Comparison of ENCODE assay signal across 29 cellular contexts in the genomic region with DNA sequence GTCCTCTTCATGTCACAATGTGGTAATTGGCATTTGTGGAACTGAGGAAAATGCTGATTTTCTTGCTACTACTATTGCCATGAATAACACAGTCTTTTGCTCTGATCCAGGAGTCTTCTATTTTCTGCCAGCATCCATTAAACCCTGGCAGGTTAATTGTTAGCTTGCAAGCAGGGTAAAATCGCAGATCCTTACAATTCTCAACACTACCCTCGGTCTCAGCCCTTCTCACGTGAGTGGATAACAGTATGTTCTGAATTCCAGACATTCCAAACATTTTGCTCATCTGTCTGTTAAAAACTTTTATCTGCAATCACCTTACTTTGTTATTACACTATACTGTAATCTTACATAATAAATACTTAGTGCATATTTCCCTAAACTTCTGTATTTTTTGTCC.
A peak's percentile ranks its signal among the peaks of the same experiment; 100 is the strongest.
DNase-seq lines count a peak whose midpoint lies in the region; ATAC-seq and TF ChIP-seq lines count a peak whose summit lies in the region.
"Had no signal": no experiment of that assay in that cellular context is flagged by ENCODE, and none has a peak within 500 bp of the region (broad histone marks: within the 10 kb centered on the region; RNA-seq: fewer than 3 reads in every experiment).

No MANE protein-coding gene starts in this region.

- H3K4me3 ChIP-seq in epithelial cell of proximal tubule (ENCODE audit: low read depth, low read length) (no peak overlapping the region), left lung (no peak overlapping the region)
- H3K4me3 ChIP-seq: A549, BLaER1, K562, PC-9, right atrium auricular region, suprapubic skin, vagina had no signal

- no peak for TF ChIP-seq RAD21 in Ishikawa (IDR thresholded peaks at IDR 0.05; ENCODE audit: low read depth)

- peak; percentile 17 for ATAC-seq in left lung
- ATAC-seq in HG03159 (IDR thresholded peaks at IDR 0.05; ENCODE audit: unreplicated experiment), result no peak
- ATAC-seq: A549; activated CD8-positive, alpha-beta T cell treated with anti-CD3 and anti-CD28 coated beads for 36 hours; K562 had no signal

- TF ChIP-seq CTCF in epithelial cell of proximal tubule (conservative IDR thresholded peaks at IDR 0.05; ENCODE audit: low read depth, low read length), result no peak
- TF ChIP-seq CTCF in left lung (IDR thresholded peaks at IDR 0.05), result no peak

- H3K27ac ChIP-seq in left lung, result no peak overlapping the region
- H3K27ac ChIP-seq: A549, BLaER1, HL-60, PC-9, right atrium auricular region, suprapubic skin, vagina had no signal

- no peaks in the 10 kb centered on the region for H3K36me3 Mint-ChIP-seq in activated CD4-positive, alpha-beta memory T cell treated with anti-CD3 and anti-CD28 coated beads for 36 hours

- no peak overlapping the region for H3K4me3 Mint-ChIP-seq in activated CD4-positive, alpha-beta memory T cell treated with anti-CD3 and anti-CD28 coated beads for 36 hours
- H3K4me3 Mint-ChIP-seq: activated B cell treated with CpG ODN at 0.5 μM for 24 hours; activated CD8-positive, alpha-beta T cell treated with anti-CD3 and anti-CD28 coated beads for 36 hours; activated naive CD4-positive, alpha-beta T cell treated with anti-CD3 and anti-CD28 coated beads for 36 hours; central memory CD8-positive, alpha-beta T cell; HFFc6; T-helper 2 cell treated with Interferon-gamma antibody and Interleukin-4, amounts not matched to agents 5 μg/mL and 100 μg/mL, for 36 hours had no signal

- H3K9me3 Mint-ChIP-seq in activated CD4-positive, alpha-beta memory T cell treated with anti-CD3 and anti-CD28 coated beads for 36 hours, result peaks cover 2% of the 10 kb centered on the region
- H3K9me3 Mint-ChIP-seq: activated B cell treated with CpG ODN at 0.5 μM for 24 hours, HFFc6 had no signal

- no peaks in the 10 kb centered on the region for H3K36me3 ChIP-seq in left lung
- H3K36me3 ChIP-seq: BLaER1, right atrium auricular region, suprapubic skin, vagina had no signal

- H3K9me3 ChIP-seq in left lung, result no peaks in the 10 kb centered on the region
- H3K9me3 ChIP-seq: A549, BLaER1, right atrium auricular region, suprapubic skin, vagina had no signal

- intact Hi-C loops in left lung (cut with DNase I), result no loop called here
- intact Hi-C loops in activated CD4-positive, alpha-beta memory T cell treated with anti-CD3 and anti-CD28 coated beads for 36 hours (cut with micrococcal nuclease), result no loop called here

- TF ChIP-seq EP300 in Ishikawa (IDR thresholded peaks at IDR 0.05; ENCODE audit: borderline replicate concordance), result peak; percentile 42; the same call in 1 of the 2 replicates

- POLR2A ChIA-PET in activated CD4-positive, alpha-beta memory T cell treated with anti-CD3 and anti-CD28 coated beads for 36 hours (lab: Charles Lee), result no interaction called here

- no peak overlapping the region for H3K27ac Mint-ChIP-seq in activated CD4-positive, alpha-beta memory T cell treated with anti-CD3 and anti-CD28 coated beads for 36 hours
- H3K27ac Mint-ChIP-seq: activated B cell treated with CpG ODN at 0.5 μM for 24 hours; activated CD8-positive, alpha-beta T cell treated with anti-CD3 and anti-CD28 coated beads for 36 hours; activated naive CD4-positive, alpha-beta T cell treated with anti-CD3 and anti-CD28 coated beads for 36 hours; HFFc6; T-helper 2 cell treated with Interferon-gamma antibody and Interleukin-4, amounts not matched to agents 5 μg/mL and 100 μg/mL, for 36 hours had no signal

- H3K4me1 Mint-ChIP-seq in activated CD4-positive, alpha-beta memory T cell treated with anti-CD3 and anti-CD28 coated beads for 36 hours (ENCODE audit: low read depth), result no peaks in the 10 kb centered on the region
- H3K4me1 Mint-ChIP-seq: activated B cell treated with CpG ODN at 0.5 μM for 24 hours; central memory CD8-positive, alpha-beta T cell had no signal

- in situ Hi-C loops in ACHN (cut with HindIII; ENCODE audit: low pct_ligation_motif_present, low pct_unique_long_range_greater_than_20kb, low sequenced_read_pairs), result no loop called here

- H3K27me3 ChIP-seq in left lung, result no peaks in the 10 kb centered on the region
- H3K27me3 ChIP-seq: BLaER1, right atrium auricular region, suprapubic skin, vagina had no signal

- DNase-seq in ACHN, result peak; percentile 85
- DNase-seq in epithelial cell of proximal tubule (ENCODE audit: low read depth), result peak; percentile 72
- no peak for DNase-seq in left lung
- no peak for DNase-seq in stimulated activated naive CD4-positive, alpha-beta T cell treated with Interleukin-2 at 50 U/mL for 16 hours (lab: John Stamatoyannopoulos, UW)
- no peak for DNase-seq in activated CD4-positive, alpha-beta memory T cell treated with anti-CD3 and anti-CD28 coated beads for 36 hours
- DNase-seq in NCI-H2029 treated with DMSO at 0.1 percent for 48 hours (lab: John Stamatoyannopoulos, UW), result no peak
- DNase-seq: activated B cell treated with CpG ODN at 0.5 μM for 24 hours; activated CD8-positive, alpha-beta T cell treated with anti-CD3 and anti-CD28 coated beads for 36 hours; activated naive CD4-positive, alpha-beta T cell treated with anti-CD3 and anti-CD28 coated beads for 36 hours; activated T-cell treated with anti-CD3 and anti-CD28 coated beads, Interleukin-2, amount 50 U/mL, for 48 hours; amygdala; glutamatergic neuron; HFFc6; MM.1S; NCI-H1436 treated with DMSO at 0.1 percent for 48 hours; NCI-H774; stimulated activated CD4-positive, alpha-beta T cell treated with anti-CD3 and anti-CD28 coated beads, Interleukin-15, amount 100 ng/mL, for 24 hours had no signal

- H3K27me3 Mint-ChIP-seq in activated CD4-positive, alpha-beta memory T cell treated with anti-CD3 and anti-CD28 coated beads for 36 hours, result no peaks in the 10 kb centered on the region
- H3K27me3 Mint-ChIP-seq: activated B cell treated with CpG ODN at 0.5 μM for 24 hours; activated CD8-positive, alpha-beta T cell treated with anti-CD3 and anti-CD28 coated beads for 36 hours; central memory CD8-positive, alpha-beta T cell had no signal

- CTCF ChIA-PET in activated CD4-positive, alpha-beta memory T cell treated with anti-CD3 and anti-CD28 coated beads for 36 hours (lab: Charles Lee), result no interaction called here

- no peaks in the 10 kb centered on the region for H3K4me1 ChIP-seq in left lung
- H3K4me1 ChIP-seq: A549, BLaER1, right atrium auricular region, suprapubic skin, vagina had no signal

TF ChIP-seq in Ishikawa, 13 proteins besides CTCF, POLR2A, EP300 and RAD21:
- TF ChIP-seq TCF12 (IDR thresholded peaks at IDR 0.05; ENCODE audit: low read depth) (0 out of 2 replicates have a peak, but pooled peaks have one; percentile 34), TEAD4 (IDR thresholded peaks at IDR 0.05) (peak; percentile 90), ZBTB7A (IDR thresholded peaks at IDR 0.05; ENCODE audit: low read depth) (no peak), EGR1 (IDR thresholded peaks at IDR 0.05) (no peak), FOXM1 (IDR thresholded peaks at IDR 0.05; ENCODE audit: borderline replicate concordance, low read depth) (0 out of 2 replicates have a peak, but pooled peaks have one; percentile 15), NFIC (IDR thresholded peaks at IDR 0.05) (no peak), CEBPB (IDR thresholded peaks at IDR 0.05) (no peak; the same call in 1 of the 2 replicates), TAF1 (IDR thresholded peaks at IDR 0.05; ENCODE audit: low read depth) (no peak), CREB1 (IDR thresholded peaks at IDR 0.05; ENCODE audit: low read depth) (no peak), YY1 (IDR thresholded peaks at IDR 0.05; ENCODE audit: low read depth) (no peak)
- TF ChIP-seq, protein P1, sequence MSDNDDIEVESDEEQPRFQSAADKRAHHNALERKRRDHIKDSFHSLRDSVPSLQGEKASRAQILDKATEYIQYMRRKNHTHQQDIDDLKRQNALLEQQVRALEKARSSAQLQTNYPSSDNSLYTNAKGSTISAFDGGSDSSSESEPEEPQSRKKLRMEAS (IDR thresholded peaks at IDR 0.05), result peak; percentile 28; the same call in 1 of the 2 replicates
- TF ChIP-seq, protein P2, sequence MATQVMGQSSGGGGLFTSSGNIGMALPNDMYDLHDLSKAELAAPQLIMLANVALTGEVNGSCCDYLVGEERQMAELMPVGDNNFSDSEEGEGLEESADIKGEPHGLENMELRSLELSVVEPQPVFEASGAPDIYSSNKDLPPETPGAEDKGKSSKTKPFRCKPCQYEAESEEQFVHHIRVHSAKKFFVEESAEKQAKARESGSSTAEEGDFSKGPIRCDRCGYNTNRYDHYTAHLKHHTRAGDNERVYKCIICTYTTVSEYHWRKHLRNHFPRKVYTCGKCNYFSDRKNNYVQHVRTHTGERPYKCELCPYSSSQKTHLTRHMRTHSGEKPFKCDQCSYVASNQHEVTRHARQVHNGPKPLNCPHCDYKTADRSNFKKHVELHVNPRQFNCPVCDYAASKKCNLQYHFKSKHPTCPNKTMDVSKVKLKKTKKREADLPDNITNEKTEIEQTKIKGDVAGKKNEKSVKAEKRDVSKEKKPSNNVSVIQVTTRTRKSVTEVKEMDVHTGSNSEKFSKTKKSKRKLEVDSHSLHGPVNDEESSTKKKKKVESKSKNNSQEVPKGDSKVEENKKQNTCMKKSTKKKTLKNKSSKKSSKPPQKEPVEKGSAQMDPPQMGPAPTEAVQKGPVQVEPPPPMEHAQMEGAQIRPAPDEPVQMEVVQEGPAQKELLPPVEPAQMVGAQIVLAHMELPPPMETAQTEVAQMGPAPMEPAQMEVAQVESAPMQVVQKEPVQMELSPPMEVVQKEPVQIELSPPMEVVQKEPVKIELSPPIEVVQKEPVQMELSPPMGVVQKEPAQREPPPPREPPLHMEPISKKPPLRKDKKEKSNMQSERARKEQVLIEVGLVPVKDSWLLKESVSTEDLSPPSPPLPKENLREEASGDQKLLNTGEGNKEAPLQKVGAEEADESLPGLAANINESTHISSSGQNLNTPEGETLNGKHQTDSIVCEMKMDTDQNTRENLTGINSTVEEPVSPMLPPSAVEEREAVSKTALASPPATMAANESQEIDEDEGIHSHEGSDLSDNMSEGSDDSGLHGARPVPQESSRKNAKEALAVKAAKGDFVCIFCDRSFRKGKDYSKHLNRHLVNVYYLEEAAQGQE (IDR thresholded peaks at IDR 0.05; ENCODE audit: low read depth), result no peak
- TF ChIP-seq, protein P3, sequence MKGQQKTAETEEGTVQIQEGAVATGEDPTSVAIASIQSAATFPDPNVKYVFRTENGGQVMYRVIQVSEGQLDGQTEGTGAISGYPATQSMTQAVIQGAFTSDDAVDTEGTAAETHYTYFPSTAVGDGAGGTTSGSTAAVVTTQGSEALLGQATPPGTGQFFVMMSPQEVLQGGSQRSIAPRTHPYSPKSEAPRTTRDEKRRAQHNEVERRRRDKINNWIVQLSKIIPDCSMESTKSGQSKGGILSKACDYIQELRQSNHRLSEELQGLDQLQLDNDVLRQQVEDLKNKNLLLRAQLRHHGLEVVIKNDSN (IDR thresholded peaks at IDR 0.05), result peak; percentile 40; the same call in 1 of the 2 replicates

Comparison
In these comparisons a context has a peak if more than half of its experiments do, and no peak if none do; other contexts are left out.
1. DNase-seq: peak in ACHN (single experiment) and epithelial cell of proximal tubule (single experiment); none in left lung (0 of 2), stimulated activated naive CD4-positive, alpha-beta T cell treated with Interleukin-2 at 50 U/mL for 16 hours (single experiment), activated CD4-positive, alpha-beta memory T cell treated with anti-CD3 and anti-CD28 coated beads for 36 hours (single experiment) and NCI-H2029 treated with DMSO at 0.1 percent for 48 hours (single experiment).